Comparison of ENCODE assay signal across 8 cellular contexts in genomic region chr11:106021181-106021966, GRCh38. TPM values are rescaled to one million over a fixed set of nuclear protein-coding genes. Genes with fewer than 3 reads are reported as not detected.
A peak's percentile ranks its signal among the peaks of the same experiment; 100 is the strongest.
DNase-seq lines count a peak whose midpoint lies in the region; ATAC-seq lines count a peak whose summit lies in the region.

No MANE protein-coding gene starts in this region.

- H3K4me3 Mint-ChIP-seq in activated T-cell treated with anti-CD3 and anti-CD28 coated beads, Interleukin-2, amount 50 U/mL, for 4 hours: peak overlapping the region; percentile 96

- ATAC-seq in activated T-cell treated with anti-CD3 and anti-CD28 coated beads, Interleukin-2, amount 50 U/mL, for 4 hours: peak; percentile 1 to 3
- ATAC-seq in HG02884 (IDR thresholded peaks at IDR 0.05; ENCODE audit: unreplicated experiment): peak; percentile 4
- no peak for ATAC-seq in GM18861 (IDR thresholded peaks at IDR 0.05; ENCODE audit: unreplicated experiment)

- peaks cover 44% of the 10 kb centered on the region for H3K4me1 Mint-ChIP-seq in activated T-cell treated with anti-CD3 and anti-CD28 coated beads, Interleukin-2, amount 50 U/mL, for 4 hours (ENCODE audit: low read depth)

- no peak overlapping the region for H3K27ac ChIP-seq in duodenal mucosa (ENCODE audit: low read depth, low read length)

- H3K36me3 Mint-ChIP-seq in activated T-cell treated with anti-CD3 and anti-CD28 coated beads, Interleukin-2, amount 50 U/mL, for 4 hours (ENCODE audit: insufficient read depth): peaks cover 14% of the 10 kb centered on the region

- H3K9me3 Mint-ChIP-seq in activated T-cell treated with anti-CD3 and anti-CD28 coated beads, Interleukin-2, amount 50 U/mL, for 4 hours: no peaks in the 10 kb centered on the region

- H3K9me3 ChIP-seq in NT2/D1 (ENCODE audit: insufficient read depth, low read length) (no peaks in the 10 kb centered on the region), duodenal mucosa (ENCODE audit: control insufficient read depth in 1 of 2, low read length in 2 of 2) (no peaks in the 10 kb centered on the region), mucosa of stomach (ENCODE audit: control insufficient read depth, low read length) (no peaks in the 10 kb centered on the region)

- peaks cover 9% of the 10 kb centered on the region for H3K36me3 ChIP-seq in NT2/D1 (ENCODE audit: insufficient read depth, insufficient read length, low read length)
- no peaks in the 10 kb centered on the region for H3K36me3 ChIP-seq in duodenal mucosa (ENCODE audit: control insufficient read depth in 1 of 2, insufficient read depth in 2 of 2, low read length in 2 of 2)
- H3K36me3 ChIP-seq in mucosa of stomach (ENCODE audit: control insufficient read depth, insufficient read depth, low read length): no peaks in the 10 kb centered on the region

- no peaks in the 10 kb centered on the region for H3K27me3 Mint-ChIP-seq in activated T-cell treated with anti-CD3 and anti-CD28 coated beads, Interleukin-2, amount 50 U/mL, for 4 hours (ENCODE audit: low read depth)

- DNase-seq in activated T-cell treated with anti-CD3 and anti-CD28 coated beads, Interleukin-2, amount 50 U/mL, for 4 hours: no peak
- DNase-seq in activated T-cell treated with anti-CD3 and anti-CD28 coated beads, Interleukin-2, amount 50 U/mL, for 48 hours: no peak
- DNase-seq in NT2/D1 (ENCODE audit: low read depth, low spot score): no peak
- no peak for DNase-seq in retina

- H3K27me3 ChIP-seq in NT2/D1 (ENCODE audit: insufficient read depth, insufficient read length): no peaks in the 10 kb centered on the region
- H3K27me3 ChIP-seq in duodenal mucosa (ENCODE audit: control insufficient read depth in 1 of 2, insufficient read depth in 2 of 2, low read length in 2 of 2): no peaks in the 10 kb centered on the region
- no peaks in the 10 kb centered on the region for H3K27me3 ChIP-seq in mucosa of stomach (ENCODE audit: control insufficient read depth, insufficient read depth, low read length)

- H3K4me1 ChIP-seq in NT2/D1 (ENCODE audit: insufficient read depth, insufficient read length) (no peaks in the 10 kb centered on the region), duodenal mucosa (ENCODE audit: control insufficient read depth in 1 of 2, insufficient read depth in 2 of 2, low read length in 2 of 2) (peaks cover 7 to 25% of the 10 kb centered on the region in 2 donors), mucosa of stomach (ENCODE audit: control insufficient read depth, insufficient read depth, low read length) (peaks cover 8% of the 10 kb centered on the region)

- H3K9ac ChIP-seq in NT2/D1 (ENCODE audit: insufficient read length, low read depth): peak overlapping the region; percentile 82
- H3K9ac ChIP-seq in duodenal mucosa (ENCODE audit: low read depth in 1 of 2, low read length in 2 of 2): peak overlapping the region; percentile 61 to 71
- H3K9ac ChIP-seq in mucosa of stomach (ENCODE audit: low read length): peak overlapping the region; percentile 67

- H3K4me3 ChIP-seq in NT2/D1 (ENCODE audit: insufficient read length, low read depth): peak overlapping the region; percentile 86
- H3K4me3 ChIP-seq in duodenal mucosa (ENCODE audit: low read depth in 1 of 2, low read length in 2 of 2): peak overlapping the region; percentile 87 to 92
- H3K4me3 ChIP-seq in mucosa of stomach (ENCODE audit: low read length): peak overlapping the region; percentile 91

RNA-seq across cellular contexts. Expression of gene MSANTD4, which starts 0.7 kb away (rescaled TPM):
- 10 to 100 TPM; 11.8 to 16.5 (median 15.7) TPM for total RNA-seq in activated T-cell treated with anti-CD3 and anti-CD28 coated beads, Interleukin-2, amount 50 U/mL, for 4 hours

RNA-seq across cellular contexts. Expression of gene KBTBD3, which starts 55.8 kb away (rescaled TPM):
- 1 to 10 TPM in 2 of 3 donors, under 1 TPM in 1; 0.61 to 2.4 (median 1.9) TPM for total RNA-seq in activated T-cell treated with anti-CD3 and anti-CD28 coated beads, Interleukin-2, amount 50 U/mL, for 4 hours

RNA-seq across cellular contexts. Expression of gene AASDHPPT, which starts 56.1 kb away (rescaled TPM):
- total RNA-seq in activated T-cell treated with anti-CD3 and anti-CD28 coated beads, Interleukin-2, amount 50 U/mL, for 4 hours: 10 to 100 TPM; 49.4 to 55.9 (median 50.2) TPM
